Comparison of ENCODE assay signal across 9 cellular contexts in the genomic region with DNA sequence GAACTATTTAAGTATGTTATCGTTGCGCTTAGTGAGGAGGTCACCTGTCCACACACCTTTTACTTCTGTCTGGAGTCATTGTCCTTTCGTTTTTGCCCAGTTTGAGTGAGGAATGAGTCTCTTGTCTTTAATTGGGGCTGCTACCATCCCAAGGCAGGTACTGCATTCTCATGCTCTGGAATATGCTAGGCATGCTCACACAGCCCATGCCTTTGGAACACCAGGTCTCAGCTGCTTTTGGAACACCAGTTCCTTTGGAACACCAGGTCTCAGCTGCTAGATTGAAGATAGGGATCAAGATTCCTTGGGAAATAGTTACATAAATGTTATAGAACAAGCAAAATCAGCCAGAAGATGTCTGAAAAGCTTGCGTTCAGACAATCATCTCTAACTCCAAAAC.
"Had no signal": no experiment of that assay in that cellular context is flagged by ENCODE, and none has a peak within 500 bp of the region (broad histone marks: within the 10 kb centered on the region; RNA-seq: fewer than 3 reads in every experiment).

No MANE protein-coding gene starts in this region.

- H2AFZ ChIP-seq: GM23248 had no signal

- H3K27ac ChIP-seq: GM23248, KMS-11 had no signal

- FAIRE-seq: H54, HTR-8/SVneo had no signal

- H3K9ac ChIP-seq: GM23248, KMS-11 had no signal

- DNase-seq: GM23248, GOT3, H9, HCEC 1CT, Karpas-422, KBM-7 had no signal

- H3K4me3 ChIP-seq: GM23248 had no signal

- H3K4me2 ChIP-seq: KMS-11 had no signal
